ENCODE assay signal across 19 cellular contexts in the genomic region with DNA sequence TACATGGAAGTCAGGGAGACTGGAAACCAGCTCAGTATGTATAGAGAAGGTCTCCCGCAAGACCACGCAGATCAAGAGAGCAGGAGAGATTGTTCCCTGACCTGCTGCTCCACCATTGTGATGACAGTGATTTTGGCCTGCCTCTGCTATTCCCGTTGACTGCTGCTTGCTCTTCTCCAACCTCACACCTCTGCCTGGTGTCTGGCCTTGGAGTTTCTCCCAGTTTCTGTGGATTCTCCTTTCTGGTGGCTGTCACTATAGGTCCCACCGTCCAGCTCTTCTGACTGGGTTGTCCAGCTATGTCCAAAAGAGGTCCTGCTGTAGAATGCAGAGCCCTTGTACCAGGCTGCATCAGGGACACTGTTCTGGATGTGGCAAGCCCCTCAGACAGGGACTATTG.
DNase-seq lines count a peak whose midpoint lies in the region; ATAC-seq and TF ChIP-seq lines count a peak whose summit lies in the region.
"Had no signal": no experiment of that assay in that cellular context is flagged by ENCODE, and none has a peak within 500 bp of the region (broad histone marks: within the 10 kb centered on the region; RNA-seq: fewer than 3 reads in every experiment).

No MANE protein-coding gene starts in this region.

- H2BK5ac ChIP-seq in trophoblast cell (ENCODE audit: low read depth, low read length, poor library complexity) = no peak overlapping the region

- H2BK120ac ChIP-seq in trophoblast cell (ENCODE audit: insufficient read depth, low read length, poor library complexity) = peak overlapping the region; percentile 27

- TF ChIP-seq CTCF in right atrium auricular region (IDR thresholded peaks at IDR 0.05) = no peak

- no peak overlapping the region for H3K18ac ChIP-seq in trophoblast cell (ENCODE audit: low read length)

- H3K36me3 ChIP-seq in right atrium auricular region (no peaks in the 10 kb centered on the region), trophoblast cell (ENCODE audit: control insufficient read depth in 1 of 2, insufficient read depth in 2 of 2, low read length in 2 of 2) (no peaks in the 10 kb centered on the region)
- H3K36me3 ChIP-seq: BE2C, BLaER1 had no signal

- no CpG with 5 or more reads among the region's 4 CpGs for WGBS in trophoblast cell (ENCODE audit: extremely low coverage, insufficient coverage, insufficient read length)

- H2AFZ ChIP-seq in trophoblast cell (ENCODE audit: insufficient read depth, low read length, poor library complexity) = no peak overlapping the region

- intact Hi-C loops in Right ventricle myocardium superior (cut with DNase I) = loop anchor here (10.0 kb wide), 1 partner anchor 610 kb away; no protein-coding TSS in a partner anchor
- intact Hi-C loops in left cardiac atrium (cut with DNase I) = no loop called here
- intact Hi-C loops in cardiac septum (cut with DNase I) = loop anchor here (10.0 kb wide), 1 partner anchor 610 kb away; no protein-coding TSS in a partner anchor

- H3K79me1 ChIP-seq in trophoblast cell (ENCODE audit: low read length) = peaks cover 2% of the 10 kb centered on the region

- H3K4ac ChIP-seq in trophoblast cell (ENCODE audit: low read depth, low read length) = no peak overlapping the region

- H3K4me1 ChIP-seq in right atrium auricular region (peaks cover 0 to 22% of the 10 kb centered on the region in 2 donors), trophoblast cell (ENCODE audit: control insufficient read depth in 1 of 2, insufficient read depth in 2 of 2, low read length in 2 of 2) (peaks cover 7 to 11% of the 10 kb centered on the region in 2 experiments)
- H3K4me1 ChIP-seq: BLaER1 had no signal

- no peak for DNase-seq in Right ventricle myocardium superior
- no peak for DNase-seq in right atrium auricular region (ENCODE audit: low spot score)
- DNase-seq in left cardiac atrium = no peak
- no peak for DNase-seq in cardiac septum (ENCODE audit: low spot score)
- no peak for DNase-seq in trophoblast cell
- no peak for DNase-seq in DMS79 (lab: John Stamatoyannopoulos, UW)
- DNase-seq: 8988T; ACHN; BE2C; C1 segment of cervical spinal cord; CD4-positive, alpha-beta memory T cell; CD4-positive, CD25-positive, alpha-beta regulatory T cell; CD8-positive, alpha-beta memory T cell; COR-L47; DMS 273 treated with DMSO at 0.1 percent for 48 hours; DMS153; DMS79 treated with DMSO at 0.1 percent for 48 hours; GF-D8 had no signal

- H3K27me3 ChIP-seq in right atrium auricular region (no peaks in the 10 kb centered on the region), trophoblast cell (ENCODE audit: insufficient read depth, low read length) (no peaks in the 10 kb centered on the region)
- H3K27me3 ChIP-seq: BE2C, BLaER1 had no signal

- peak; percentile 16 for ATAC-seq in Right ventricle myocardium superior (ENCODE audit: poor library complexity)
- peak; percentile 40 to 67 for ATAC-seq in left cardiac atrium

- H3K79me2 ChIP-seq in trophoblast cell (ENCODE audit: control insufficient read depth, insufficient read depth, low read length, poor library complexity) = no peaks in the 10 kb centered on the region

- H2AK5ac ChIP-seq in trophoblast cell (ENCODE audit: low read length) = no peak overlapping the region

- H3K4me2 ChIP-seq in trophoblast cell (ENCODE audit: low read length) = no peak overlapping the region
- H3K4me2 ChIP-seq: BLaER1 had no signal

- peak overlapping the region; percentile 19 for H3K14ac ChIP-seq in trophoblast cell (ENCODE audit: low read length)

- H3K9me3 ChIP-seq in right atrium auricular region (no peaks in the 10 kb centered on the region), trophoblast cell (ENCODE audit: insufficient read depth, low read depth, low read length) (no peaks in the 10 kb centered on the region)
- H3K9me3 ChIP-seq: BE2C, BLaER1 had no signal

- H4K91ac ChIP-seq in trophoblast cell (ENCODE audit: low read depth, low read length) = peak overlapping the region; percentile 9

- H3K4me3 ChIP-seq in right atrium auricular region (no peak overlapping the region), trophoblast cell (ENCODE audit: low read depth, low read length) (no peak overlapping the region)
- H3K4me3 ChIP-seq: BLaER1 had no signal

- no peak overlapping the region for H4K8ac ChIP-seq in trophoblast cell (ENCODE audit: low read depth, low read length)

- H4K12ac ChIP-seq in trophoblast cell (ENCODE audit: low read depth, low read length) = no peak overlapping the region

- H3K23ac ChIP-seq in trophoblast cell (ENCODE audit: low read length) = no peak overlapping the region

- no peak overlapping the region for H3K9ac ChIP-seq in trophoblast cell (ENCODE audit: low read length)
- H3K9ac ChIP-seq: BLaER1 had no signal

- H3K27ac ChIP-seq in right atrium auricular region (peak overlapping the region in 1 of 2 donors; percentile 16), trophoblast cell (ENCODE audit: low read depth, low read length) (no peak overlapping the region)
- H3K27ac ChIP-seq: BLaER1 had no signal

- H2BK12ac ChIP-seq in trophoblast cell (ENCODE audit: low read length) = peak overlapping the region; percentile 42

Comparison
In these comparisons a context has a peak if more than half of its experiments do, and no peak if none do; other contexts are left out.
1. intact Hi-C loops: an anchor here in Right ventricle myocardium superior (10.0 kb wide) and cardiac septum (10.0 kb wide); none called in left cardiac atrium.